Comparison of ENCODE assay signal across 16 cellular contexts in the genomic region with DNA sequence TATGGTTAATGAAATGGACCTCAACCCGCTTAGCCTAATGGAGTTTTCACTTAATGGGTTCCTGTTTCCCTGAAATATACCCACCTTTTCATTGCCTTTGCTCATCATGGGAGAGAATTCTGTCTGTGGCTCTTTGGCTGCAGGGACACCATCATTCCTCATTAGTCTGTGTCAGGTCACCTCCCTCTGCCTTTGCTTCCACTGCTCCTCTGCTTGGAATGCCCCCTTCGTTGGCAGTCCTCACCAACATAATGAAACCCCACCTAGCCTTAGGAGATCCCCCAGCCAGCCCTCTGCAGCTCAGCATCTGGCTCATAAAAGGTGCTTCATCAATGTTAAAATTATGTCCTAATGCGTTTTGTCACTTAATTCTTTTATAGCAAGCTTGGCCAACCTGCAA. TPM values are rescaled to one million over a fixed set of nuclear protein-coding genes. Genes with fewer than 3 reads are reported as not detected.
A peak's percentile ranks its signal among the peaks of the same experiment; 100 is the strongest.
DNase-seq lines count a peak whose midpoint lies in the region; ATAC-seq, FAIRE-seq and TF ChIP-seq lines count a peak whose summit lies in the region.
"Had no signal": no experiment of that assay in that cellular context is flagged by ENCODE, and none has a peak within 500 bp of the region (broad histone marks: within the 10 kb centered on the region; RNA-seq: fewer than 3 reads in every experiment).

No MANE protein-coding gene starts in this region.

- CTCF ChIA-PET in HEK293 (lab: Yijun Ruan, JAX) = no interaction called here
- CTCF ChIA-PET in H1 (lab: Charles Lee; ENCODE audit: partially characterized antibody) = interaction anchor here (1.4 kb wide), 1 partner anchor 10 kb away, joined by 3 read pairs; no protein-coding TSS in a partner anchor

- H3K4ac ChIP-seq in H1 (replicated peaks; ENCODE audit: insufficient read length, low read depth, low read length) (no peak overlapping the region), neuronal stem cell (ENCODE audit: low read length) (no peak overlapping the region)

- TF ChIP-seq CTCF in GM23338 (conservative IDR thresholded peaks at IDR 0.05; ENCODE audit: low read depth in 2 of 2) (no peak), HEK293 (tag by site-specific recombination; IDR thresholded peaks at IDR 0.05) (no peak), H1 (IDR thresholded peaks at IDR 0.05; ENCODE audit: control extremely low read depth in 1 of 3, insufficient read depth in 1 of 3, low read depth in 1 of 3, low read length in 3 of 3) (no peak)

- no peak overlapping the region for H2BK5ac ChIP-seq in H1 (ENCODE audit: low read depth, low read length)
- no peak overlapping the region for H2BK5ac ChIP-seq in neuronal stem cell (ENCODE audit: low read length)

- H3K9me3 ChIP-seq in HEK293 (ENCODE audit: control insufficient read depth, insufficient read depth, low read depth, low read length) (no peaks in the 10 kb centered on the region), H1 (ENCODE audit: insufficient read depth in 2 of 2, low read depth in 1 of 2, low read length in 1 of 2) (no peaks in the 10 kb centered on the region), neuronal stem cell (replicated peaks in 1 of 2; ENCODE audit: control insufficient read depth in 2 of 2, insufficient read depth in 1 of 2, low read depth in 1 of 2, low read length in 2 of 2) (no peaks in the 10 kb centered on the region)
- H3K9me3 ChIP-seq: BLaER1 had no signal

- H3K23me2 ChIP-seq in H1 (ENCODE audit: low read depth, low read length) = no peaks in the 10 kb centered on the region

- H2BK120ac ChIP-seq in H1 (replicated peaks; ENCODE audit: low read depth, low read length) (no peak overlapping the region), neuronal stem cell (ENCODE audit: low read depth, low read length) (no peak overlapping the region)

- no peaks in the 10 kb centered on the region for H3K9me2 ChIP-seq in GM23338 (ENCODE audit: insufficient read depth)

- H4K91ac ChIP-seq in H1 (replicated peaks; ENCODE audit: insufficient read length, low read length) (peak overlapping the region; percentile 34), neuronal stem cell (ENCODE audit: low read depth, low read length, poor library complexity) (no peak overlapping the region)

- H4K20me1 ChIP-seq in GM23338 (replicated peaks; ENCODE audit: insufficient read depth) (no peaks in the 10 kb centered on the region), H1 (replicated peaks in 1 of 2; ENCODE audit: control insufficient read depth in 1 of 2, insufficient read depth in 2 of 2, low read length in 2 of 2) (no peaks in the 10 kb centered on the region)
- H4K20me1 ChIP-seq: BLaER1 had no signal

- no peaks in the 10 kb centered on the region for H3K36me3 Mint-ChIP-seq in GM23338 (ENCODE audit: low read depth)
- H3K36me3 Mint-ChIP-seq: CD14-positive monocyte; CD4-positive, alpha-beta memory T cell had no signal

- H3K4me2 ChIP-seq in GM23338 = peak overlapping the region; percentile 34
- peak overlapping the region; percentile 30 to 47; a peak in 3 of 4 replicates for H3K4me2 ChIP-seq in H1 (ENCODE audit: insufficient read depth in 1 of 2, low read depth in 2 of 2, low read length in 2 of 2)
- no peak overlapping the region for H3K4me2 ChIP-seq in neuronal stem cell (ENCODE audit: insufficient read depth, low read length, poor library complexity, severe bottlenecking)
- H3K4me2 ChIP-seq: BLaER1 had no signal

- H3K36me3 ChIP-seq in GM23338 (ENCODE audit: insufficient read depth) = no peaks in the 10 kb centered on the region
- peaks cover 0 to 2% of the 10 kb centered on the region in 2 experiments; a peak in 1 of 3 replicates for H3K36me3 ChIP-seq in HEK293 (ENCODE audit: control insufficient read depth in 2 of 2, insufficient read depth in 1 of 2, low read length in 2 of 2)
- H3K36me3 ChIP-seq in H1 (ENCODE audit: control insufficient read depth in 2 of 4, insufficient read depth in 4 of 4, low read length in 3 of 4) = no peaks in the 10 kb centered on the region
- no peaks in the 10 kb centered on the region for H3K36me3 ChIP-seq in neuronal stem cell (replicated peaks in 1 of 2; ENCODE audit: control insufficient read depth in 2 of 2, insufficient read depth in 2 of 2, low read length in 2 of 2)
- H3K36me3 ChIP-seq: BLaER1 had no signal

- H3K18ac ChIP-seq in H1 (ENCODE audit: extremely low read depth, low read length) (no peak overlapping the region), neuronal stem cell (ENCODE audit: low read length) (no peak overlapping the region)

- no peaks in the 10 kb centered on the region for H3K9me3 Mint-ChIP-seq in GM23338
- H3K9me3 Mint-ChIP-seq: CD4-positive, alpha-beta memory T cell had no signal

- H3K79me2 ChIP-seq in GM23338 (replicated peaks; ENCODE audit: insufficient read depth) (no peaks in the 10 kb centered on the region), H1 (ENCODE audit: control insufficient read depth in 1 of 2, insufficient read depth in 2 of 2, low read length in 2 of 2) (no peaks in the 10 kb centered on the region)

- H3K14ac ChIP-seq in H1 (ENCODE audit: insufficient read length) = peak overlapping the region; percentile 87
- H3K14ac ChIP-seq in neuronal stem cell (ENCODE audit: low read length) = no peak overlapping the region

- no peaks in the 10 kb centered on the region for H3F3A ChIP-seq in GM23338 (replicated peaks; ENCODE audit: low read depth)

- TF ChIP-seq EP300 in H1 (IDR thresholded peaks at IDR 0.05; ENCODE audit: borderline replicate concordance in 1 of 2, low read depth in 2 of 2, low read length in 2 of 2) = no peak

- WGBS in H1 (ENCODE audit: extremely low coverage in 1 of 2, insufficient coverage in 1 of 2, insufficient read length in 1 of 2, insufficient replicate concordance in 2 of 2, low coverage in 1 of 2, low lambda C conversion rate in 2 of 2, missing lambda C conversion rate in 1 of 2), 2 experiments = 42% methylated on average over 3 of the region's 3 CpGs; no CpG with 5 or more reads in 1 of the 2 experiments
- WGBS in neuronal stem cell (ENCODE audit: extremely low coverage in 2 of 2, insufficient read length in 2 of 2, insufficient replicate concordance in 1 of 2), 2 donors = no CpG with 5 or more reads among the region's 3 CpGs

- H2AK5ac ChIP-seq in H1 (ENCODE audit: low read depth, low read length) = no peak overlapping the region
- no peak overlapping the region for H2AK5ac ChIP-seq in neuronal stem cell (ENCODE audit: low read depth, low read length)

- H3K4me3 ChIP-seq in GM23338 (peak overlapping the region; percentile 1; the same call in 1 of the 2 replicates), HEK293 (ENCODE audit: low read depth, low read length) (no peak overlapping the region), H1 (ENCODE audit: extremely low read depth in 1 of 4, insufficient read depth in 2 of 4, low read depth in 3 of 4, low read length in 4 of 4) (peak overlapping the region in 1 of 4 experiments; percentile 37; a peak in 2 of 8 replicates), neuronal stem cell (ENCODE audit: low read length in 2 of 2) (no peak overlapping the region)
- H3K4me3 ChIP-seq: BLaER1, K562 had no signal

- H3K4me1 ChIP-seq in GM23338 (ENCODE audit: insufficient read depth) (peaks cover 30% of the 10 kb centered on the region), HEK293 (ENCODE audit: control insufficient read depth, insufficient read depth, low read length) (no peaks in the 10 kb centered on the region), H1 (replicated peaks in 1 of 4; ENCODE audit: control insufficient read depth in 3 of 4, insufficient read depth in 4 of 4, low read length in 3 of 4) (peaks cover 0 to 6% (median 2%) of the 10 kb centered on the region in 4 experiments; a peak in 2 of 7 replicates), neuronal stem cell (ENCODE audit: control insufficient read depth in 2 of 2, insufficient read depth in 1 of 2, low read depth in 1 of 2, low read length in 2 of 2) (peaks cover 0 to 4% of the 10 kb centered on the region in 2 donors)

- ATAC-seq in GM23338 = peak; percentile 83
- ATAC-seq in GM21447 (IDR thresholded peaks at IDR 0.05; ENCODE audit: unreplicated experiment) = no peak
- ATAC-seq: K562 had no signal

- TF ChIP-seq POLR2A in H1 (IDR thresholded peaks at IDR 0.05; ENCODE audit: control extremely low read depth in 1 of 2, low read depth in 2 of 2, low read length in 2 of 2) = no peak

- peak overlapping the region; percentile 15 for H4K5ac ChIP-seq in H1 (ENCODE audit: insufficient read length, low read depth, low read length)

- H3K27ac Mint-ChIP-seq in GM23338 = peak overlapping the region; percentile 4; the same call in 1 of the 2 replicates
- H3K27ac Mint-ChIP-seq: CD14-positive monocyte; CD4-positive, alpha-beta memory T cell had no signal

- H3K56ac ChIP-seq in H1 (replicated peaks; ENCODE audit: insufficient read length, low read depth, low read length) = no peak overlapping the region

- H2BK12ac ChIP-seq in H1 (ENCODE audit: low read depth, low read length) (no peak overlapping the region; the same call in 1 of the 2 replicates), neuronal stem cell (ENCODE audit: low read length) (no peak overlapping the region)

- no peak for TF ChIP-seq RAD21 in H1 (IDR thresholded peaks at IDR 0.05 in 1 of 2, conservative IDR thresholded peaks at IDR 0.05 in 1 of 2; ENCODE audit: low read depth in 2 of 2, low read length in 2 of 2)

- H3K27ac ChIP-seq in GM23338 (ENCODE audit: low read depth) (no peak overlapping the region), HEK293 (ENCODE audit: extremely low read depth, low read depth, low read length) (no peak overlapping the region), H1 (ENCODE audit: low read depth, low read length) (no peak overlapping the region), neuronal stem cell (replicated peaks; ENCODE audit: low read length) (no peak overlapping the region)
- H3K27ac ChIP-seq: BLaER1 had no signal

- no peak overlapping the region for H2AFZ ChIP-seq in GM23338
- H2AFZ ChIP-seq in H1 (ENCODE audit: low read length) = 0 out of 2 replicates have a peak overlapping the region, but pooled peaks have one; percentile 23
- no peak overlapping the region for H2AFZ ChIP-seq in neuronal stem cell (ENCODE audit: low read length)

- peaks cover 20% of the 10 kb centered on the region; the same call in 2 of the 3 replicates for H3K4me1 Mint-ChIP-seq in GM23338
- H3K4me1 Mint-ChIP-seq: CD14-positive monocyte; CD4-positive, alpha-beta memory T cell had no signal

- peak; percentile 32 for DNase-seq in GM23338 (ENCODE audit: low spot score)
- DNase-seq in H1 (ENCODE audit: low read depth in 1 of 2, low spot score in 2 of 2) = no peak
- DNase-seq in iPS-NIHi7 (ENCODE audit: extremely low spot score) = peak; percentile 33
- no peak for DNase-seq in urothelium cell line (ENCODE audit: low spot score)
- DNase-seq in neuronal stem cell (ENCODE audit: low spot score) = no peak
- DNase-seq: 8988T; Calu3; CD4-positive, alpha-beta memory T cell; DMS79 treated with DMSO at 0.1 percent for 48 hours; GF-D8 had no signal

- POLR2A ChIA-PET in HEK293 (lab: Yijun Ruan, JAX) (interaction anchor here (1.4 kb wide), 1 partner anchor 93 kb away, joined by 4 read pairs; a partner anchor contains a TSS), H1 (lab: Charles Lee; ENCODE audit: partially characterized antibody) (interaction anchor here (1.1 kb wide), 1 partner anchor 26 kb away, joined by 3 read pairs; no protein-coding TSS in a partner anchor)

- H2BK20ac ChIP-seq in H1 (ENCODE audit: low read length) = no peak overlapping the region

- no peaks in the 10 kb centered on the region for H3K27me3 ChIP-seq in GM23338 (ENCODE audit: insufficient read depth)
- no peaks in the 10 kb centered on the region for H3K27me3 ChIP-seq in H1 (replicated peaks in 1 of 4; ENCODE audit: control insufficient read depth in 3 of 4, extremely low read depth in 1 of 4, insufficient read depth in 3 of 4, low read length in 3 of 4)
- no peaks in the 10 kb centered on the region for H3K27me3 ChIP-seq in neuronal stem cell (ENCODE audit: control insufficient read depth in 3 of 3, insufficient read depth in 3 of 3, low read depth in 1 of 3, low read length in 3 of 3)
- H3K27me3 ChIP-seq: BLaER1 had no signal

- H3K27me3 Mint-ChIP-seq in GM23338 (ENCODE audit: insufficient read depth, low read depth, poor library complexity) = peaks cover 2% of the 10 kb centered on the region

- H3K23ac ChIP-seq in H1 (ENCODE audit: insufficient read length) = no peak overlapping the region
- no peak overlapping the region for H3K23ac ChIP-seq in neuronal stem cell (ENCODE audit: low read depth, low read length, poor library complexity)

- FAIRE-seq in H1 (lab: Jason Lieb, UNC) (peak; percentile 60), urothelium cell line (lab: Jason Lieb, UNC) (no peak)
- FAIRE-seq: H54, K562 had no signal

- no peak overlapping the region for H2BK15ac ChIP-seq in H1 (ENCODE audit: low read length)
- H2BK15ac ChIP-seq in neuronal stem cell (ENCODE audit: low read length) = no peak overlapping the region

- no peaks in the 10 kb centered on the region for H3K79me1 ChIP-seq in H1 (ENCODE audit: low read depth, low read length)
- no peaks in the 10 kb centered on the region for H3K79me1 ChIP-seq in neuronal stem cell (ENCODE audit: low read depth, low read length)

- H3K4me3 Mint-ChIP-seq in GM23338 = peak overlapping the region; percentile 3; the same call in 2 of the 3 replicates
- H3K4me3 Mint-ChIP-seq: CD14-positive monocyte; CD4-positive, alpha-beta memory T cell had no signal

- no peak overlapping the region for H3K9ac ChIP-seq in H1 (replicated peaks in 1 of 4; ENCODE audit: extremely low read depth in 1 of 4, low read depth in 3 of 4, low read length in 3 of 4)
- H3K9ac ChIP-seq in neuronal stem cell (ENCODE audit: low read depth, low read length, poor library complexity) = no peak overlapping the region
- H3K9ac ChIP-seq: BLaER1 had no signal

- H4K8ac ChIP-seq in H1 (ENCODE audit: extremely low read depth, insufficient read depth, low read length) (no peak overlapping the region), neuronal stem cell (ENCODE audit: low read depth, low read length) (no peak overlapping the region)

RNA-seq across cellular contexts. Expression of a gene that starts 44.1 kb away (rescaled TPM):
- total RNA-seq in GM23338 (2014; rRNA removed; shearing (Covaris generic)) = 5.7 and 8.4 TPM in 2 replicates
- polyA plus RNA-seq in GM23338 (2016; fragmentation: Nextera tagmentation; extraction: Ambion mirVana) (8.8 and 11.5 TPM in 2 replicates), H1 (2011; rRNA removed) (2.2 and 3.9 TPM in 2 replicates)
- total RNA-seq in H1 (2021; fragmentation: NEBNext Ultra II Directional; extraction: Animal tissue kit (Norgen Biotek cat#: 25700)) = 6.4 and 7.6 TPM in 2 replicates
- polyA plus RNA-seq in H1 (2011; cell fraction: cytosol; rRNA removed) = 7.0 TPM
- 0.70 TPM for polyA plus RNA-seq in H1 (2011; cell fraction: nucleus; rRNA removed)
- polyA plus RNA-seq in H1 (2012, experiment 1 of 2) = 5.3 to 6.4 TPM (median 5.4 TPM) in 4 replicates
- polyA plus RNA-seq in H1 (2012, experiment 2 of 2) = 0.85 TPM
- polyA plus RNA-seq in H1 (2013, experiment 1 of 2) = 7.5 TPM
- 7.8 TPM for polyA plus RNA-seq in H1 (2013, experiment 2 of 2)
- 2.0 and 4.9 TPM in 2 replicates for polyA minus RNA-seq in H1 (2011; rRNA and poly(A)+ RNA removed)
- 2.3 TPM for polyA minus RNA-seq in H1 (2011; cell fraction: cytosol; rRNA and poly(A)+ RNA removed)
- 4.0 TPM for polyA minus RNA-seq in H1 (2011; cell fraction: nucleus; rRNA and poly(A)+ RNA removed)
- polyA plus RNA-seq in neuronal stem cell (2013, experiment 1 of 2) = 33.4 TPM
- polyA plus RNA-seq in neuronal stem cell (2013, experiment 2 of 2) = 32.4 TPM

RNA-seq across cellular contexts. Expression of a gene that starts 53.5 kb away (rescaled TPM):
- 0.17 TPM in 1 of 2 replicates, not detected in the other for total RNA-seq in GM23338 (2014; rRNA removed; shearing (Covaris generic))
- polyA plus RNA-seq in GM23338 (2016; fragmentation: Nextera tagmentation; extraction: Ambion mirVana) = 0.99 and 1.3 TPM in 2 replicates
- not detected in 2 replicates for total RNA-seq in H1 (2021; fragmentation: NEBNext Ultra II Directional; extraction: Animal tissue kit (Norgen Biotek cat#: 25700))
- polyA plus RNA-seq in H1 (2011; rRNA removed) = 0.12 TPM in 1 of 2 replicates, not detected in the other
- polyA plus RNA-seq in H1 (2011; cell fraction: cytosol; rRNA removed) = 0.21 TPM
- polyA plus RNA-seq in H1 (2011; cell fraction: nucleus; rRNA removed) = 0.10 TPM
- 0.16 TPM in 1 of 4 replicates, not detected in the others for polyA plus RNA-seq in H1 (2012, experiment 1 of 2)
- not detected for polyA plus RNA-seq in H1 (2012, experiment 2 of 2)
- not detected for polyA plus RNA-seq in H1 (2013, experiment 1 of 2)
- polyA plus RNA-seq in H1 (2013, experiment 2 of 2) = not detected
- not detected in 2 replicates for polyA minus RNA-seq in H1 (2011; rRNA and poly(A)+ RNA removed)
- polyA minus RNA-seq in H1 (2011; cell fraction: cytosol; rRNA and poly(A)+ RNA removed) = not detected
- not detected for polyA minus RNA-seq in H1 (2011; cell fraction: nucleus; rRNA and poly(A)+ RNA removed)
- polyA plus RNA-seq in neuronal stem cell (2013, experiment 1 of 2) = 0.06 TPM
- polyA plus RNA-seq in neuronal stem cell (2013, experiment 2 of 2) = 0.08 TPM
- total RNA-seq: CD4-positive, alpha-beta memory T cell had no signal
- polyA plus RNA-seq: CD14-positive monocyte; CD4-positive, alpha-beta memory T cell had no signal

Comparison
In these comparisons a context has a peak if more than half of its experiments do, and no peak if none do; other contexts are left out.
1. DNase-seq: peak in GM23338 (single experiment) and iPS-NIHi7 (single experiment); none in H1 (0 of 2), urothelium cell line (single experiment) and neuronal stem cell (single experiment).